8 cellular contexts compared by ENCODE assay signal in genomic region chr9:94373779-94374175, GRCh38.
DNase-seq lines count a peak whose midpoint lies in the region; ATAC-seq and TF ChIP-seq lines count a peak whose summit lies in the region.
"Not testable (repeated sequence)": the region's sequence is repeated elsewhere in the genome, so short reads cannot be mapped to it uniquely, and the experiment has no call there.

No MANE protein-coding gene starts in this region.

- H3K27ac Mint-ChIP-seq in activated naive CD8-positive, alpha-beta T cell = peak overlapping the region; percentile 83
- H3K27ac Mint-ChIP-seq in effector memory CD8-positive, alpha-beta T cell = peak overlapping the region; percentile 59 to 88
- peak overlapping the region; percentile 86 to 98 (median 94) for H3K27ac Mint-ChIP-seq in nephron
- peak overlapping the region; percentile 95 for H3K27ac Mint-ChIP-seq in stimulated activated naive B cell treated with anti-CD40 and anti-IgM and Interleukin-4, amounts not matched to agents 10 μg/mL and 1 μg/mL and 100 μg/mL, for 72 hours

- TF ChIP-seq CTCF in AG09309 (IDR thresholded peaks at IDR 0.05; ENCODE audit: control insufficient read depth, insufficient read depth, low read depth, low read length, missing control alignments); HFF-Myc (IDR thresholded peaks at IDR 0.05; ENCODE audit: low read depth, low read length, missing control alignments); nephron (IDR thresholded peaks at IDR 0.05; ENCODE audit: unreplicated experiment in 3 of 3): not testable (repeated sequence)

- peak overlapping the region; percentile 75; the same call in 1 of the 2 replicates for H3K27ac ChIP-seq in SK-N-MC

- H3K9me3 Mint-ChIP-seq in activated naive CD8-positive, alpha-beta T cell (ENCODE audit: low read depth); effector memory CD8-positive, alpha-beta T cell; nephron; stimulated activated naive B cell treated with anti-CD40 and anti-IgM and Interleukin-4, amounts not matched to agents 10 μg/mL and 1 μg/mL and 100 μg/mL, for 72 hours: not testable (repeated sequence)

- H3K4me1 ChIP-seq in iPS-15b (ENCODE audit: control insufficient read depth, insufficient read depth, low read length) = not testable (repeated sequence)

- peak overlapping the region; percentile 71 for H3K9ac ChIP-seq in SK-N-MC (ENCODE audit: insufficient read length)
- H3K9ac ChIP-seq in iPS-15b (ENCODE audit: low read depth, low read length) = not testable (repeated sequence)

- not testable (repeated sequence) for H3K36me3 ChIP-seq in SK-N-MC (ENCODE audit: insufficient read depth, low read length); iPS-15b (ENCODE audit: control insufficient read depth, insufficient read depth, low read length)

- not testable (repeated sequence) for H3K27me3 ChIP-seq in iPS-15b (ENCODE audit: control insufficient read depth, insufficient read depth, low read length)

- H3K4me3 ChIP-seq in AG09309 (ENCODE audit: control insufficient read depth, low read depth, low read length) (peak overlapping the region; percentile 51), HFF-Myc (replicated peaks; ENCODE audit: low read depth, low read length) (peak overlapping the region; percentile 47), SK-N-MC (peak overlapping the region; percentile 76), iPS-15b (ENCODE audit: low read depth, low read length) (peak overlapping the region; percentile 48)

- ATAC-seq in effector memory CD8-positive, alpha-beta T cell (replicated peaks); stimulated activated naive B cell treated with anti-CD40 and anti-IgM and Interleukin-4, amounts not matched to agents 10 μg/mL and 1 μg/mL and 100 μg/mL, for 72 hours (replicated peaks): not testable (repeated sequence)

- peaks cover 16% of the 10 kb centered on the region for H3K4me1 Mint-ChIP-seq in activated naive CD8-positive, alpha-beta T cell (ENCODE audit: low read depth)
- H3K4me1 Mint-ChIP-seq in effector memory CD8-positive, alpha-beta T cell (ENCODE audit: low read depth in 2 of 2); nephron; stimulated activated naive B cell treated with anti-CD40 and anti-IgM and Interleukin-4, amounts not matched to agents 10 μg/mL and 1 μg/mL and 100 μg/mL, for 72 hours: not testable (repeated sequence)

- H3K27me3 Mint-ChIP-seq in activated naive CD8-positive, alpha-beta T cell; effector memory CD8-positive, alpha-beta T cell; stimulated activated naive B cell treated with anti-CD40 and anti-IgM and Interleukin-4, amounts not matched to agents 10 μg/mL and 1 μg/mL and 100 μg/mL, for 72 hours: not testable (repeated sequence)
- H3K27me3 Mint-ChIP-seq in nephron (ENCODE audit: low read depth) = peaks cover 14% of the 10 kb centered on the region

- not testable (repeated sequence) for H3K9me3 ChIP-seq in SK-N-MC (ENCODE audit: low read depth, low read length); iPS-15b (ENCODE audit: control insufficient read depth, insufficient read depth, low read length)

- not testable (repeated sequence) for DNase-seq in AG09309 (ENCODE audit: low read depth); HFF-Myc (ENCODE audit: extremely low read depth, low read depth); SK-N-MC (ENCODE audit: low read depth, low spot score); effector memory CD8-positive, alpha-beta T cell; stimulated activated naive B cell treated with anti-CD40 and anti-IgM and Interleukin-4, amounts not matched to agents 10 μg/mL and 1 μg/mL and 100 μg/mL, for 72 hours

- H3K4me3 Mint-ChIP-seq in activated naive CD8-positive, alpha-beta T cell = peak overlapping the region; percentile 86
- peak overlapping the region; percentile 82 to 88 for H3K4me3 Mint-ChIP-seq in effector memory CD8-positive, alpha-beta T cell
- peak overlapping the region; percentile 90 to 96 (median 94) for H3K4me3 Mint-ChIP-seq in nephron
- H3K4me3 Mint-ChIP-seq in stimulated activated naive B cell treated with anti-CD40 and anti-IgM and Interleukin-4, amounts not matched to agents 10 μg/mL and 1 μg/mL and 100 μg/mL, for 72 hours = peak overlapping the region; percentile 89 to 92

- H3K36me3 Mint-ChIP-seq in activated naive CD8-positive, alpha-beta T cell; effector memory CD8-positive, alpha-beta T cell (ENCODE audit: insufficient read depth); nephron (ENCODE audit: low read depth); stimulated activated naive B cell treated with anti-CD40 and anti-IgM and Interleukin-4, amounts not matched to agents 10 μg/mL and 1 μg/mL and 100 μg/mL, for 72 hours: not testable (repeated sequence)
